1 cellular context compared by ENCODE assay signal in genomic region chr1:33257759-33258712, GRCh38.
TF ChIP-seq lines count a peak whose summit lies in the region.

No MANE protein-coding gene starts in this region.

TF ChIP-seq in IMR-90, 13 proteins besides CTCF, POLR2A, EP300 and RAD21 (continued from another document):
- TF ChIP-seq NFE2L2 (IDR thresholded peaks at IDR 0.05; ENCODE audit: low read depth, low read length), result no peak
- TF ChIP-seq SMC3 (IDR thresholded peaks at IDR 0.05; ENCODE audit: low read depth, low read length), result no peak
- TF ChIP-seq MAZ (IDR thresholded peaks at IDR 0.05; ENCODE audit: borderline replicate concordance, low read depth, low read length), result no peak
TF ChIP-seq in IMR-90: peak in this region for 0.
